22 cellular contexts compared by ENCODE assay signal in the genomic region with DNA sequence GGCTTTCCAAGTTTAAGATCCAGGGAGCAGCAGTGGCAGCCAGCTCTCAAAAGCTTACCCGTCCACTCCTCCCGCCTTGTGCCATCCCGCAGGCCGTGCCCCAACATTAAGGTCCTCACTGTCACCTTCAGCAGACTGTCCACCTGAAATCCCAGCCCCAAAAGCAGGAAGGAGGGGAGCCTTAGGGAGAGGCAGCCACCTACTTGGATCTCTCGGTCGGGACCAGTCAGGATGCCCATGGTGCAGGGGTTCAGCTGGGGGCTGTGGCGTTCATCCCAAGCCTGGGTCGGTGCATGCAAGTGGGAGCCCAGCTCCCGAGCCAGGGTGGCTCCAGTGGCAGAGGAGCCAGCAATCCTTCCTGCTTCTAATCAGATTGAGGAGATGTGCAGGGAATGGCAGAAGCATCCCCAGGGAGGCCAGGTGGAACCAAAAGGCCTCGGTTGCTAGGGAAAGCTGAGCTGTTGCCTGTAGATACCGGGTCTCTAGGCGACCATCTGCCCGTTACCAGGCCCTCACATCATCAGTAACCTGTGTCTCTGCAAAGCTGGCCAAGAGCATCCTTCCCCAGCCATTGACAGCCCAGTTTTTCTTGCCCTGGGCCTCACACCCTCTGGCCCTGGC. TPM values are rescaled to one million over a fixed set of nuclear protein-coding genes. Genes with fewer than 3 reads are reported as not detected.
DNase-seq lines count a peak whose midpoint lies in the region; ATAC-seq and TF ChIP-seq lines count a peak whose summit lies in the region.
"Had no signal": no experiment of that assay in that cellular context is flagged by ENCODE, and none has a peak within 500 bp of the region (broad histone marks: within the 10 kb centered on the region; RNA-seq: fewer than 3 reads in every experiment).

No MANE protein-coding gene starts in this region.

- TF ChIP-seq CTCF in neural cell (IDR thresholded peaks at IDR 0.05; ENCODE audit: poor library complexity, severe bottlenecking) (no peak), vagina (IDR thresholded peaks at IDR 0.05) (no peak)

- no peaks in the 10 kb centered on the region for H3F3A ChIP-seq in neural cell (ENCODE audit: insufficient read depth, low read length, poor library complexity, severe bottlenecking)

- H3K4me3 ChIP-seq in neural cell (ENCODE audit: low read length) (peak overlapping the region; percentile 54), vagina (no peak overlapping the region)
- H3K4me3 ChIP-seq: GM23248, spleen had no signal

- intact Hi-C loops in vagina (cut with DNase I) = no loop called here

- no peak overlapping the region for H2AFZ ChIP-seq in neural cell (ENCODE audit: low read depth, low read length)
- H2AFZ ChIP-seq: GM23248 had no signal

- no peaks in the 10 kb centered on the region for H4K20me1 ChIP-seq in neural cell (ENCODE audit: insufficient read depth)

- H3K9ac ChIP-seq in neural cell (ENCODE audit: low read length) = peak overlapping the region; percentile 61
- H3K9ac ChIP-seq: GM23248 had no signal

- no peaks in the 10 kb centered on the region for H3K9me2 ChIP-seq in neural cell (ENCODE audit: insufficient read depth, low read length)

- no peaks in the 10 kb centered on the region for H3K9me3 ChIP-seq in neural cell (ENCODE audit: low read length)
- no peaks in the 10 kb centered on the region for H3K9me3 ChIP-seq in vagina

- peak; percentile 15 for TF ChIP-seq RAD21 in neural cell (conservative IDR thresholded peaks at IDR 0.05)

- TF ChIP-seq POLR2A in vagina (IDR thresholded peaks at IDR 0.05) = no peak

- H3K27me3 ChIP-seq in neural cell (ENCODE audit: insufficient read depth, low read depth, low read length) = no peaks in the 10 kb centered on the region
- no peaks in the 10 kb centered on the region for H3K27me3 ChIP-seq in vagina

- no peaks in the 10 kb centered on the region for H3K36me3 ChIP-seq in neural cell (ENCODE audit: insufficient read depth, low read length)
- no peaks in the 10 kb centered on the region for H3K36me3 ChIP-seq in vagina
- H3K36me3 ChIP-seq: spleen had no signal

- no peaks in the 10 kb centered on the region for H3K4me1 ChIP-seq in vagina
- H3K4me1 ChIP-seq: spleen had no signal

- H3K79me2 ChIP-seq in neural cell (replicated peaks; ENCODE audit: insufficient read depth, low read length) = no peaks in the 10 kb centered on the region

- DNase-seq in NCI-H1436 (lab: John Stamatoyannopoulos, UW) (peak; percentile 57), NCI-H1436 treated with DMSO at 0.1 percent for 48 hours (lab: John Stamatoyannopoulos, UW) (no peak), NCI-H1105 (lab: John Stamatoyannopoulos, UW) (peak; percentile 7), NCI-H524 treated with DMSO at 0.1 percent for 48 hours (lab: John Stamatoyannopoulos, UW) (peak; percentile 32), vagina (ENCODE audit: extremely low spot score in 2 of 2) (no peak)
- DNase-seq in activated naive CD4-positive, alpha-beta T cell (lab: John Stamatoyannopoulos, UW) = no peak
- DNase-seq: 8988T; activated CD4-positive, alpha-beta T cell treated with anti-CD3 and anti-CD28 coated beads for 36 hours; activated T-cell treated with anti-CD3 and anti-CD28 coated beads, Interleukin-2, amount 50 U/mL, for 72 hours; central memory CD4-positive, alpha-beta T cell; GF-D8; hippocampal formation; MM.1S; NCI-H446 treated with DMSO at 0.1 percent for 48 hours; spleen had no signal

- TF ChIP-seq EP300 in neural cell (conservative IDR thresholded peaks at IDR 0.05; ENCODE audit: poor library complexity, severe bottlenecking) = peak; percentile 67

- peak overlapping the region; percentile 85 for H3K27ac ChIP-seq in neural cell (ENCODE audit: low read length)
- H3K27ac ChIP-seq in vagina = no peak overlapping the region
- H3K27ac ChIP-seq: GM23248, spleen had no signal

- peak overlapping the region; percentile 56 for H3K4me2 ChIP-seq in neural cell (ENCODE audit: low read length)

- no peak for ATAC-seq in GM18909 (IDR thresholded peaks at IDR 0.05; ENCODE audit: poor library complexity, unreplicated experiment)
- ATAC-seq: activated CD4-positive, alpha-beta T cell treated with anti-CD3 and anti-CD28 coated beads for 36 hours; activated T-cell treated with anti-CD3 and anti-CD28 coated beads, Interleukin-2, amount 50 U/mL, for 72 hours; Right ventricle myocardium inferior had no signal

TF ChIP-seq in neural cell, 6 proteins besides CTCF, POLR2A, EP300 and RAD21:
- TF ChIP-seq MXI1 (conservative IDR thresholded peaks at IDR 0.05; ENCODE audit: poor library complexity, severe bottlenecking) = peak; percentile 85
- no peak for TF ChIP-seq TAF1 (IDR thresholded peaks at IDR 0.05; ENCODE audit: low read depth)
- TF ChIP-seq SMC3 (conservative IDR thresholded peaks at IDR 0.05; ENCODE audit: poor library complexity) = peak; percentile 14
- TF ChIP-seq EZH2 (IDR thresholded peaks at IDR 0.05; ENCODE audit: borderline replicate concordance, insufficient read depth, low read length, poor library complexity, severe bottlenecking) = no peak
- TF ChIP-seq, protein P1, sequence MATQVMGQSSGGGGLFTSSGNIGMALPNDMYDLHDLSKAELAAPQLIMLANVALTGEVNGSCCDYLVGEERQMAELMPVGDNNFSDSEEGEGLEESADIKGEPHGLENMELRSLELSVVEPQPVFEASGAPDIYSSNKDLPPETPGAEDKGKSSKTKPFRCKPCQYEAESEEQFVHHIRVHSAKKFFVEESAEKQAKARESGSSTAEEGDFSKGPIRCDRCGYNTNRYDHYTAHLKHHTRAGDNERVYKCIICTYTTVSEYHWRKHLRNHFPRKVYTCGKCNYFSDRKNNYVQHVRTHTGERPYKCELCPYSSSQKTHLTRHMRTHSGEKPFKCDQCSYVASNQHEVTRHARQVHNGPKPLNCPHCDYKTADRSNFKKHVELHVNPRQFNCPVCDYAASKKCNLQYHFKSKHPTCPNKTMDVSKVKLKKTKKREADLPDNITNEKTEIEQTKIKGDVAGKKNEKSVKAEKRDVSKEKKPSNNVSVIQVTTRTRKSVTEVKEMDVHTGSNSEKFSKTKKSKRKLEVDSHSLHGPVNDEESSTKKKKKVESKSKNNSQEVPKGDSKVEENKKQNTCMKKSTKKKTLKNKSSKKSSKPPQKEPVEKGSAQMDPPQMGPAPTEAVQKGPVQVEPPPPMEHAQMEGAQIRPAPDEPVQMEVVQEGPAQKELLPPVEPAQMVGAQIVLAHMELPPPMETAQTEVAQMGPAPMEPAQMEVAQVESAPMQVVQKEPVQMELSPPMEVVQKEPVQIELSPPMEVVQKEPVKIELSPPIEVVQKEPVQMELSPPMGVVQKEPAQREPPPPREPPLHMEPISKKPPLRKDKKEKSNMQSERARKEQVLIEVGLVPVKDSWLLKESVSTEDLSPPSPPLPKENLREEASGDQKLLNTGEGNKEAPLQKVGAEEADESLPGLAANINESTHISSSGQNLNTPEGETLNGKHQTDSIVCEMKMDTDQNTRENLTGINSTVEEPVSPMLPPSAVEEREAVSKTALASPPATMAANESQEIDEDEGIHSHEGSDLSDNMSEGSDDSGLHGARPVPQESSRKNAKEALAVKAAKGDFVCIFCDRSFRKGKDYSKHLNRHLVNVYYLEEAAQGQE (IDR thresholded peaks at IDR 0.05; ENCODE audit: borderline replicate concordance) = peak; percentile 68
- peak; percentile 64 for TF ChIP-seq POLR2AphosphoS5 (IDR thresholded peaks at IDR 0.05)

RNA-seq across cellular contexts. Expression of gene CNGB1, which starts 24.6 kb away (rescaled TPM):
- 19.1 and 20.7 TPM in 2 replicates for polyA plus RNA-seq in neural cell
- polyA minus RNA-seq in neural cell = 14.5 and 22.2 TPM in 2 replicates
- total RNA-seq in vagina = not detected
- total RNA-seq: activated CD4-positive, alpha-beta T cell treated with anti-CD3 and anti-CD28 coated beads for 36 hours; activated T-cell treated with anti-CD3 and anti-CD28 coated beads, Interleukin-2, amount 50 U/mL, for 72 hours; aorta; GM23248; lung microvascular endothelial cell; Right ventricle myocardium inferior; spleen had no signal
- polyA plus RNA-seq: aorta, BJ, GM23248 had no signal

RNA-seq across cellular contexts. Expression of gene ZNF319, which starts 54.2 kb away (rescaled TPM):
- 5.1 and 7.0 TPM in 2 replicates for polyA plus RNA-seq in neural cell
- 10.7 and 14.5 TPM in 2 replicates for polyA minus RNA-seq in neural cell
- 7.9 TPM for total RNA-seq in vagina

RNA-seq across cellular contexts. Expression of gene USB1, which starts 54.9 kb away (rescaled TPM):
- 25.7 and 47.0 TPM in 2 replicates for polyA plus RNA-seq in neural cell
- 20.7 and 28.8 TPM in 2 replicates for polyA minus RNA-seq in neural cell
- total RNA-seq in vagina = 44.2 TPM

Comparison
In these comparisons a context has a peak if more than half of its experiments do, and no peak if none do; other contexts are left out.
1. DNase-seq: peak in NCI-H1436 (single experiment), NCI-H1105 (single experiment) and NCI-H524 treated with DMSO at 0.1 percent for 48 hours (single experiment); none in NCI-H1436 treated with DMSO at 0.1 percent for 48 hours (single experiment), vagina (0 of 2) and activated naive CD4-positive, alpha-beta T cell (0 of 4).